8 cellular contexts compared by ENCODE assay signal in the genomic region with DNA sequence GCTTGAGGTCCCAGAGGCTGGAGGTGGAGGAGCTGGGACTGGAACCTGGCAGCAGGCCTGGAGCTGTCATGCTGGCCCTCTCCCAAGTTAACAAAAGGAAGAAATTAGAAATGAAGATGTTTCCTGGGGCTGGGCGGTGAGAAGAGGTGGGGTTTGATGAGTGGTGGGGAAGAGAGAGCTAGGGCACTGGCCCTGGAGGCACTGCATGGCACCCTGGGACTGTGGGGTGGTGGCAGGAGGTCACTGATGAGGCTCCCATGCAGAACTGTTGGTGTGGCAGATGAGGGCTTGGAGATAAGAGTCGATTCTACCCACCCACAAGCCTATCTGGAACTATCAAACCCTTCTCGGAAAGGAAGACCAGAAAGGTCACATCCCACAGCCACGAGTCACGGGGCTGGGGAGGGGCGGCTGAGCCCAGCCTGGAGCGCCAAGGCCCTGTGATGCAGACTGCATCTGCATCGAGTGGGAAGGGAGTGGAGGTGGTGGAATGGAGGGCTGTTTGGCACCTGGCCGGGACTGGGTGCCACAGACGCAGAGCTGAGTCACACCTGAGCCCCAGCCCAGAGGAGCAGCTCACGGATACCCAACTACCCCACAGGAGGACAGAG. TPM values are rescaled to one million over a fixed set of nuclear protein-coding genes. Genes with fewer than 3 reads are reported as not detected.
DNase-seq lines count a peak whose midpoint lies in the region.

No MANE protein-coding gene starts in this region.

- DNase-seq in HK-2 (ENCODE audit: unreplicated experiment) = peak; percentile 71
- DNase-seq in T1000 (lab: John Stamatoyannopoulos, UW) = peak; percentile 39
- DNase-seq in fibroblast of peridontal ligament (ENCODE audit: extremely low read depth) = peak; percentile 54
- peak; percentile 24 for DNase-seq in stimulated activated CD4-positive, alpha-beta T cell treated with anti-CD3 and anti-CD28 coated beads, Interleukin-4, amount 100 ng/mL, for 1 hour
- DNase-seq in DMS114 treated with DMSO at 0.1 percent for 48 hours (lab: John Stamatoyannopoulos, UW; ENCODE audit: unreplicated experiment) = no peak
- DNase-seq in H4 (ENCODE audit: low spot score) = no peak
- DNase-seq in NCI-H524 treated with DMSO at 0.1 percent for 48 hours (lab: John Stamatoyannopoulos, UW) = no peak
- no peak for DNase-seq in SK-N-DZ (ENCODE audit: low spot score)

RNA-seq across cellular contexts. Expression of gene MRPL37, which starts 29.4 kb away (rescaled TPM):
- 156 and 204 TPM in 2 replicates for total RNA-seq in H4 (2014; rRNA removed; shearing (Covaris generic))
- 90.9 and 96.7 TPM in 2 replicates for polyA plus RNA-seq in SK-N-DZ (2014; cell fraction: cytosol; rRNA removed)
- polyA plus RNA-seq in SK-N-DZ (2014; cell fraction: nucleus; rRNA removed) = 51.6 and 56.6 TPM in 2 replicates

RNA-seq across cellular contexts. Expression of gene CYB5RL, which starts 29.6 kb away (rescaled TPM):
- total RNA-seq in H4 (2014; rRNA removed; shearing (Covaris generic)) = 5.5 and 6.7 TPM in 2 replicates
- 12.1 and 18.6 TPM in 2 replicates for polyA plus RNA-seq in SK-N-DZ (2014; cell fraction: cytosol; rRNA removed)
- polyA plus RNA-seq in SK-N-DZ (2014; cell fraction: nucleus; rRNA removed) = 11.0 and 14.0 TPM in 2 replicates

Comparison
In these comparisons a context has a peak if more than half of its experiments do, and no peak if none do; other contexts are left out.
1. DNase-seq: peak in HK-2 (single experiment), T1000 (single experiment), fibroblast of peridontal ligament (single experiment) and stimulated activated CD4-positive, alpha-beta T cell treated with anti-CD3 and anti-CD28 coated beads, Interleukin-4, amount 100 ng/mL, for 1 hour (single experiment); none in DMS114 treated with DMSO at 0.1 percent for 48 hours (single experiment), H4 (single experiment), NCI-H524 treated with DMSO at 0.1 percent for 48 hours (single experiment) and SK-N-DZ (single experiment).